In the genomic region with DNA sequence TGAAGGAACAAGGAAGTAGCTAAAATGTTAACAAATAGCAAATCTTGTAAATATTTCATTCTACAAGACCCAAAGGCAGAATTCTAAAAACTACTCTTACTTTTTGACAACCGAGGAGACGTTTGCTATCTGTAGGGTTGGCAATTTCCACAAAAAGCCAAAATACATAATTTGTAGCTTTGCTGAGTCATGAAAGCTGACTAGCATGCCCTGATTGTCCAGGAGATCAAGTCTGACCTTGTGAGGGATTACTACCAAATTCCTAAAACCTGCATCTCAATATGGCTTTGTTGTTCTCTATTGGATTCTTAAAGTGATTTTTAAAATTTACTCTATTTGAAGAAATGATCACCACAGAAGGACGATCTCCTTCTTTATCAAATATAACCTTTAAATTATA, we compare ENCODE assay signal across 1 cellular context.
TF ChIP-seq lines count a peak whose summit lies in the region.

No MANE protein-coding gene starts in this region.

TF ChIP-seq in K562, 482 proteins besides CTCF, POLR2A, EP300 and RAD21 (continued from another document and continues in another):
- TF ChIP-seq ZC3H11A (IDR thresholded peaks at IDR 0.05; ENCODE audit: low read depth, low read length): no peak
- TF ChIP-seq, protein P1, sequence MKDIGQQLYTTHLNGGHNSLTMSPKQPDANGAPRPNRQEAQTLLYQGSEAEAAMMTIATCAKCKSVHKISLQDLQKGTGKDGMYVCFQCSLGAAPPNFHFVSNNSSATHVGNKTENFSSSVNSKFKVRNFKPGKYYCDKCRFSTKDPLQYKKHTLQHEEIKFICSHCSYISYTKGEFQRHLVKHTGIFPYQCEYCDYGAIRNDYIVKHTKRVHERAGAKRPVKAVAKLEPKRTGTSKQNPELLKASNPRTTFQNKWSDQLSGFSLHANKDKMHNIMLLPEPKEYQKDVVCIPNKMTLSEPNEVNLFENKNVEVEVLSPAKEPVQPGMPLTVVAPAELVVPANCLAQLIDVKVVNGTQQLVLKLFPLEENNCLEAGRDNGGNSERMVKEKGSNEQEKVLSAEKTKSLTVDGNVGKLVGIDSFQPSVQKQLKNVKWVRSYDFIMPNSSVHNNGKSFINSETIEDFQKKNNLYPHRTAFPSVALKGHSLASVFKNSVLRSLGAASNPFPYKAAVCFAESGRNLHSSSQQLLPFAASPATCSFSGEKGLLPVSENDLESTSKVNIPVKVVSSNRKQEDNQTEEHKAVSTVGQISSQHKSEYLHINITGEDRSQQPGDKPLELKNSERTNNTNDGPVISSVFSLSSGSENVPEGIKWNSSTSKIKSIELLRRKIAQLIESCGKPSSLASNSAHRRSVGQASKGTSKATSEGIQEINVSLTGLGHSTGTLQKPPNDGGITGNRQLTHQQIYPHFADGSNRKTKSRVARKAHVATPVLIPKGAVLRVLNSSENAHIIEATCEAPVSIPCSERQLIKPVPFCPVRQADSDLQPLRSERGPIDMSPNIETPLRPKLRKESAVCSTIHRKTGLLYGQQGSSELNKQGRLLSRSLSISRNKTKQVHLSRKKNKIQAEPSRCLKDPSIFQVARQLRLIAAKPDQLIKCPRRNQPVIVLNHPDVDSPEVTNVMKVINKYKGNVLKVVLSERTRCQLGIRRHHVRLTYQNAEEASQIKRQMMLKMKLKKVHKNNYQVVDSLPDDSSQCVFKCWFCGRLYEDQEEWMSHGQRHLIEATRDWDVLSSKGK (CRISPR knock-in tag; IDR thresholded peaks at IDR 0.05): no peak
- TF ChIP-seq NFE2L1 (tag; IDR thresholded peaks at IDR 0.05; ENCODE audit: borderline replicate concordance, low read depth): peak; percentile 44; the same call in 1 of the 2 replicates
- no peak for TF ChIP-seq FOXA1 (IDR thresholded peaks at IDR 0.05; ENCODE audit: borderline replicate concordance)
- no peak for TF ChIP-seq ZNF57 (CRISPR knock-in tag; IDR thresholded peaks at IDR 0.05)
- TF ChIP-seq, protein P2, sequence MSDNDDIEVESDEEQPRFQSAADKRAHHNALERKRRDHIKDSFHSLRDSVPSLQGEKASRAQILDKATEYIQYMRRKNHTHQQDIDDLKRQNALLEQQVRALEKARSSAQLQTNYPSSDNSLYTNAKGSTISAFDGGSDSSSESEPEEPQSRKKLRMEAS (CRISPR knock-in tag; IDR thresholded peaks at IDR 0.05): no peak
- no peak for TF ChIP-seq ZNF551 (CRISPR knock-in tag; IDR thresholded peaks at IDR 0.05)
- TF ChIP-seq BACH1 (tag; IDR thresholded peaks at IDR 0.05): peak; percentile 76
- no peak for TF ChIP-seq ZNF444 (CRISPR knock-in tag; IDR thresholded peaks at IDR 0.05)
- TF ChIP-seq, protein P3, sequence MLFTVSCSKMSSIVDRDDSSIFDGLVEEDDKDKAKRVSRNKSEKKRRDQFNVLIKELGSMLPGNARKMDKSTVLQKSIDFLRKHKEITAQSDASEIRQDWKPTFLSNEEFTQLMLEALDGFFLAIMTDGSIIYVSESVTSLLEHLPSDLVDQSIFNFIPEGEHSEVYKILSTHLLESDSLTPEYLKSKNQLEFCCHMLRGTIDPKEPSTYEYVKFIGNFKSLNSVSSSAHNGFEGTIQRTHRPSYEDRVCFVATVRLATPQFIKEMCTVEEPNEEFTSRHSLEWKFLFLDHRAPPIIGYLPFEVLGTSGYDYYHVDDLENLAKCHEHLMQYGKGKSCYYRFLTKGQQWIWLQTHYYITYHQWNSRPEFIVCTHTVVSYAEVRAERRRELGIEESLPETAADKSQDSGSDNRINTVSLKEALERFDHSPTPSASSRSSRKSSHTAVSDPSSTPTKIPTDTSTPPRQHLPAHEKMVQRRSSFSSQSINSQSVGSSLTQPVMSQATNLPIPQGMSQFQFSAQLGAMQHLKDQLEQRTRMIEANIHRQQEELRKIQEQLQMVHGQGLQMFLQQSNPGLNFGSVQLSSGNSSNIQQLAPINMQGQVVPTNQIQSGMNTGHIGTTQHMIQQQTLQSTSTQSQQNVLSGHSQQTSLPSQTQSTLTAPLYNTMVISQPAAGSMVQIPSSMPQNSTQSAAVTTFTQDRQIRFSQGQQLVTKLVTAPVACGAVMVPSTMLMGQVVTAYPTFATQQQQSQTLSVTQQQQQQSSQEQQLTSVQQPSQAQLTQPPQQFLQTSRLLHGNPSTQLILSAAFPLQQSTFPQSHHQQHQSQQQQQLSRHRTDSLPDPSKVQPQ (CRISPR knock-in tag; IDR thresholded peaks at IDR 0.05; ENCODE audit: borderline replicate concordance): no peak
- no peak for TF ChIP-seq HDAC6 (IDR thresholded peaks at IDR 0.05; ENCODE audit: low read depth, low read length)
- no peak for TF ChIP-seq GTF2A2 (tag; IDR thresholded peaks at IDR 0.05)
- TF ChIP-seq ZBED1 (IDR thresholded peaks at IDR 0.05): no peak
- TF ChIP-seq PHTF2 (CRISPR knock-in tag; IDR thresholded peaks at IDR 0.05): no peak
- no peak for TF ChIP-seq TRIM28 (IDR thresholded peaks at IDR 0.05)
- TF ChIP-seq NCOR1 (IDR thresholded peaks at IDR 0.05): no peak
- no peak for TF ChIP-seq SMAD2 (IDR thresholded peaks at IDR 0.05; ENCODE audit: low read depth, low read length)
- no peak for TF ChIP-seq COPS2 (conservative IDR thresholded peaks at IDR 0.05)
- TF ChIP-seq ERF (CRISPR knock-in tag; IDR thresholded peaks at IDR 0.05): no peak
- TF ChIP-seq, protein P4, sequence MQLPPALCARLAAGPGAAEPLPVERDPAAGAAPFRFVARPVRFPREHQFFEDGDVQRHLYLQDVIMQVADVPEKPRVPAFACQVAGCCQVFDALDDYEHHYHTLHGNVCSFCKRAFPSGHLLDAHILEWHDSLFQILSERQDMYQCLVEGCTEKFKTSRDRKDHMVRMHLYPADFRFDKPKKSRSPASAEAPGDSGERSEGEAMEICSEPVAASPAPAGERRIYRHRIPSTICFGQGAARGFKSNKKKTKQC (CRISPR knock-in tag; IDR thresholded peaks at IDR 0.05): no peak
- TF ChIP-seq, protein P5, sequence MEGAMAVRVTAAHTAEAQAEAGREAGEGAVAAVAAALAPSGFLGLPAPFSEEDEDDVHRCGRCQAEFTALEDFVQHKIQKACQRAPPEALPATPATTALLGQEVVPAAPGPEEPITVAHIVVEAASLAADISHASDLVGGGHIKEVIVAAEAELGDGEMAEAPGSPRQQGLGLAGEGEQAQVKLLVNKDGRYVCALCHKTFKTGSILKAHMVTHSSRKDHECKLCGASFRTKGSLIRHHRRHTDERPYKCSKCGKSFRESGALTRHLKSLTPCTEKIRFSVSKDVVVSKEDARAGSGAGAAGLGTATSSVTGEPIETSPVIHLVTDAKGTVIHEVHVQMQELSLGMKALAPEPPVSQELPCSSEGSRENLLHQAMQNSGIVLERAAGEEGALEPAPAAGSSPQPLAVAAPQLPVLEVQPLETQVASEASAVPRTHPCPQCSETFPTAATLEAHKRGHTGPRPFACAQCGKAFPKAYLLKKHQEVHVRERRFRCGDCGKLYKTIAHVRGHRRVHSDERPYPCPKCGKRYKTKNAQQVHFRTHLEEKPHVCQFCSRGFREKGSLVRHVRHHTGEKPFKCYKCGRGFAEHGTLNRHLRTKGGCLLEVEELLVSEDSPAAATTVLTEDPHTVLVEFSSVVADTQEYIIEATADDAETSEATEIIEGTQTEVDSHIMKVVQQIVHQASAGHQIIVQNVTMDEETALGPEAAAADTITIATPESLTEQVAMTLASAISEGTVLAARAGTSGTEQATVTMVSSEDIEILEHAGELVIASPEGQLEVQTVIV (CRISPR knock-in tag; IDR thresholded peaks at IDR 0.05; ENCODE audit: borderline replicate concordance): no peak
- TF ChIP-seq, protein P6, sequence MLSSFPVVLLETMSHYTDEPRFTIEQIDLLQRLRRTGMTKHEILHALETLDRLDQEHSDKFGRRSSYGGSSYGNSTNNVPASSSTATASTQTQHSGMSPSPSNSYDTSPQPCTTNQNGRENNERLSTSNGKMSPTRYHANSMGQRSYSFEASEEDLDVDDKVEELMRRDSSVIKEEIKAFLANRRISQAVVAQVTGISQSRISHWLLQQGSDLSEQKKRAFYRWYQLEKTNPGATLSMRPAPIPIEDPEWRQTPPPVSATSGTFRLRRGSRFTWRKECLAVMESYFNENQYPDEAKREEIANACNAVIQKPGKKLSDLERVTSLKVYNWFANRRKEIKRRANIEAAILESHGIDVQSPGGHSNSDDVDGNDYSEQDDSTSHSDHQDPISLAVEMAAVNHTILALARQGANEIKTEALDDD (IDR thresholded peaks at IDR 0.05): no peak
- peak; percentile 76 for TF ChIP-seq MAFK (IDR thresholded peaks at IDR 0.05; ENCODE audit: low read length)
- no peak for TF ChIP-seq GATAD2A (IDR thresholded peaks at IDR 0.05)
- TF ChIP-seq, protein P7, sequence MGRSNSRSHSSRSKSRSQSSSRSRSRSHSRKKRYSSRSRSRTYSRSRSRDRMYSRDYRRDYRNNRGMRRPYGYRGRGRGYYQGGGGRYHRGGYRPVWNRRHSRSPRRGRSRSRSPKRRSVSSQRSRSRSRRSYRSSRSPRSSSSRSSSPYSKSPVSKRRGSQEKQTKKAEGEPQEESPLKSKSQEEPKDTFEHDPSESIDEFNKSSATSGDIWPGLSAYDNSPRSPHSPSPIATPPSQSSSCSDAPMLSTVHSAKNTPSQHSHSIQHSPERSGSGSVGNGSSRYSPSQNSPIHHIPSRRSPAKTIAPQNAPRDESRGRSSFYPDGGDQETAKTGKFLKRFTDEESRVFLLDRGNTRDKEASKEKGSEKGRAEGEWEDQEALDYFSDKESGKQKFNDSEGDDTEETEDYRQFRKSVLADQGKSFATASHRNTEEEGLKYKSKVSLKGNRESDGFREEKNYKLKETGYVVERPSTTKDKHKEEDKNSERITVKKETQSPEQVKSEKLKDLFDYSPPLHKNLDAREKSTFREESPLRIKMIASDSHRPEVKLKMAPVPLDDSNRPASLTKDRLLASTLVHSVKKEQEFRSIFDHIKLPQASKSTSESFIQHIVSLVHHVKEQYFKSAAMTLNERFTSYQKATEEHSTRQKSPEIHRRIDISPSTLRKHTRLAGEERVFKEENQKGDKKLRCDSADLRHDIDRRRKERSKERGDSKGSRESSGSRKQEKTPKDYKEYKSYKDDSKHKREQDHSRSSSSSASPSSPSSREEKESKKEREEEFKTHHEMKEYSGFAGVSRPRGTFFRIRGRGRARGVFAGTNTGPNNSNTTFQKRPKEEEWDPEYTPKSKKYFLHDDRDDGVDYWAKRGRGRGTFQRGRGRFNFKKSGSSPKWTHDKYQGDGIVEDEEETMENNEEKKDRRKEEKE (IDR thresholded peaks at IDR 0.05; ENCODE audit: borderline replicate concordance in 1 of 2, control insufficient read depth in 1 of 2, low read depth in 2 of 2, low read length in 1 of 2): no peak
- TF ChIP-seq EGR1 (conservative IDR thresholded peaks at IDR 0.05): no peak
- TF ChIP-seq ZEB2 (IDR thresholded peaks at IDR 0.05): no peak
- TF ChIP-seq ADNP (tag; IDR thresholded peaks at IDR 0.05): no peak
- TF ChIP-seq, protein P8, sequence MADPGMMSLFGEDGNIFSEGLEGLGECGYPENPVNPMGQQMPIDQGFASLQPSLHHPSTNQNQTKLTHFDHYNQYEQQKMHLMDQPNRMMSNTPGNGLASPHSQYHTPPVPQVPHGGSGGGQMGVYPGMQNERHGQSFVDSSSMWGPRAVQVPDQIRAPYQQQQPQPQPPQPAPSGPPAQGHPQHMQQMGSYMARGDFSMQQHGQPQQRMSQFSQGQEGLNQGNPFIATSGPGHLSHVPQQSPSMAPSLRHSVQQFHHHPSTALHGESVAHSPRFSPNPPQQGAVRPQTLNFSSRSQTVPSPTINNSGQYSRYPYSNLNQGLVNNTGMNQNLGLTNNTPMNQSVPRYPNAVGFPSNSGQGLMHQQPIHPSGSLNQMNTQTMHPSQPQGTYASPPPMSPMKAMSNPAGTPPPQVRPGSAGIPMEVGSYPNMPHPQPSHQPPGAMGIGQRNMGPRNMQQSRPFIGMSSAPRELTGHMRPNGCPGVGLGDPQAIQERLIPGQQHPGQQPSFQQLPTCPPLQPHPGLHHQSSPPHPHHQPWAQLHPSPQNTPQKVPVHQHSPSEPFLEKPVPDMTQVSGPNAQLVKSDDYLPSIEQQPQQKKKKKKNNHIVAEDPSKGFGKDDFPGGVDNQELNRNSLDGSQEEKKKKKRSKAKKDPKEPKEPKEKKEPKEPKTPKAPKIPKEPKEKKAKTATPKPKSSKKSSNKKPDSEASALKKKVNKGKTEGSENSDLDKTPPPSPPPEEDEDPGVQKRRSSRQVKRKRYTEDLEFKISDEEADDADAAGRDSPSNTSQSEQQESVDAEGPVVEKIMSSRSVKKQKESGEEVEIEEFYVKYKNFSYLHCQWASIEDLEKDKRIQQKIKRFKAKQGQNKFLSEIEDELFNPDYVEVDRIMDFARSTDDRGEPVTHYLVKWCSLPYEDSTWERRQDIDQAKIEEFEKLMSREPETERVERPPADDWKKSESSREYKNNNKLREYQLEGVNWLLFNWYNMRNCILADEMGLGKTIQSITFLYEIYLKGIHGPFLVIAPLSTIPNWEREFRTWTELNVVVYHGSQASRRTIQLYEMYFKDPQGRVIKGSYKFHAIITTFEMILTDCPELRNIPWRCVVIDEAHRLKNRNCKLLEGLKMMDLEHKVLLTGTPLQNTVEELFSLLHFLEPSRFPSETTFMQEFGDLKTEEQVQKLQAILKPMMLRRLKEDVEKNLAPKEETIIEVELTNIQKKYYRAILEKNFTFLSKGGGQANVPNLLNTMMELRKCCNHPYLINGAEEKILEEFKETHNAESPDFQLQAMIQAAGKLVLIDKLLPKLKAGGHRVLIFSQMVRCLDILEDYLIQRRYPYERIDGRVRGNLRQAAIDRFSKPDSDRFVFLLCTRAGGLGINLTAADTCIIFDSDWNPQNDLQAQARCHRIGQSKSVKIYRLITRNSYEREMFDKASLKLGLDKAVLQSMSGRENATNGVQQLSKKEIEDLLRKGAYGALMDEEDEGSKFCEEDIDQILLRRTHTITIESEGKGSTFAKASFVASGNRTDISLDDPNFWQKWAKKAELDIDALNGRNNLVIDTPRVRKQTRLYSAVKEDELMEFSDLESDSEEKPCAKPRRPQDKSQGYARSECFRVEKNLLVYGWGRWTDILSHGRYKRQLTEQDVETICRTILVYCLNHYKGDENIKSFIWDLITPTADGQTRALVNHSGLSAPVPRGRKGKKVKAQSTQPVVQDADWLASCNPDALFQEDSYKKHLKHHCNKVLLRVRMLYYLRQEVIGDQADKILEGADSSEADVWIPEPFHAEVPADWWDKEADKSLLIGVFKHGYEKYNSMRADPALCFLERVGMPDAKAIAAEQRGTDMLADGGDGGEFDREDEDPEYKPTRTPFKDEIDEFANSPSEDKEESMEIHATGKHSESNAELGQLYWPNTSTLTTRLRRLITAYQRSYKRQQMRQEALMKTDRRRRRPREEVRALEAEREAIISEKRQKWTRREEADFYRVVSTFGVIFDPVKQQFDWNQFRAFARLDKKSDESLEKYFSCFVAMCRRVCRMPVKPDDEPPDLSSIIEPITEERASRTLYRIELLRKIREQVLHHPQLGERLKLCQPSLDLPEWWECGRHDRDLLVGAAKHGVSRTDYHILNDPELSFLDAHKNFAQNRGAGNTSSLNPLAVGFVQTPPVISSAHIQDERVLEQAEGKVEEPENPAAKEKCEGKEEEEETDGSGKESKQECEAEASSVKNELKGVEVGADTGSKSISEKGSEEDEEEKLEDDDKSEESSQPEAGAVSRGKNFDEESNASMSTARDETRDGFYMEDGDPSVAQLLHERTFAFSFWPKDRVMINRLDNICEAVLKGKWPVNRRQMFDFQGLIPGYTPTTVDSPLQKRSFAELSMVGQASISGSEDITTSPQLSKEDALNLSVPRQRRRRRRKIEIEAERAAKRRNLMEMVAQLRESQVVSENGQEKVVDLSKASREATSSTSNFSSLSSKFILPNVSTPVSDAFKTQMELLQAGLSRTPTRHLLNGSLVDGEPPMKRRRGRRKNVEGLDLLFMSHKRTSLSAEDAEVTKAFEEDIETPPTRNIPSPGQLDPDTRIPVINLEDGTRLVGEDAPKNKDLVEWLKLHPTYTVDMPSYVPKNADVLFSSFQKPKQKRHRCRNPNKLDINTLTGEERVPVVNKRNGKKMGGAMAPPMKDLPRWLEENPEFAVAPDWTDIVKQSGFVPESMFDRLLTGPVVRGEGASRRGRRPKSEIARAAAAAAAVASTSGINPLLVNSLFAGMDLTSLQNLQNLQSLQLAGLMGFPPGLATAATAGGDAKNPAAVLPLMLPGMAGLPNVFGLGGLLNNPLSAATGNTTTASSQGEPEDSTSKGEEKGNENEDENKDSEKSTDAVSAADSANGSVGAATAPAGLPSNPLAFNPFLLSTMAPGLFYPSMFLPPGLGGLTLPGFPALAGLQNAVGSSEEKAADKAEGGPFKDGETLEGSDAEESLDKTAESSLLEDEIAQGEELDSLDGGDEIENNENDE (IDR thresholded peaks at IDR 0.05; ENCODE audit: low read depth, low read length): no peak
- TF ChIP-seq ARID2 (IDR thresholded peaks at IDR 0.05): no peak
- TF ChIP-seq ARHGAP35 (IDR thresholded peaks at IDR 0.05; ENCODE audit: partially characterized antibody): no peak
